In the genomic region with DNA sequence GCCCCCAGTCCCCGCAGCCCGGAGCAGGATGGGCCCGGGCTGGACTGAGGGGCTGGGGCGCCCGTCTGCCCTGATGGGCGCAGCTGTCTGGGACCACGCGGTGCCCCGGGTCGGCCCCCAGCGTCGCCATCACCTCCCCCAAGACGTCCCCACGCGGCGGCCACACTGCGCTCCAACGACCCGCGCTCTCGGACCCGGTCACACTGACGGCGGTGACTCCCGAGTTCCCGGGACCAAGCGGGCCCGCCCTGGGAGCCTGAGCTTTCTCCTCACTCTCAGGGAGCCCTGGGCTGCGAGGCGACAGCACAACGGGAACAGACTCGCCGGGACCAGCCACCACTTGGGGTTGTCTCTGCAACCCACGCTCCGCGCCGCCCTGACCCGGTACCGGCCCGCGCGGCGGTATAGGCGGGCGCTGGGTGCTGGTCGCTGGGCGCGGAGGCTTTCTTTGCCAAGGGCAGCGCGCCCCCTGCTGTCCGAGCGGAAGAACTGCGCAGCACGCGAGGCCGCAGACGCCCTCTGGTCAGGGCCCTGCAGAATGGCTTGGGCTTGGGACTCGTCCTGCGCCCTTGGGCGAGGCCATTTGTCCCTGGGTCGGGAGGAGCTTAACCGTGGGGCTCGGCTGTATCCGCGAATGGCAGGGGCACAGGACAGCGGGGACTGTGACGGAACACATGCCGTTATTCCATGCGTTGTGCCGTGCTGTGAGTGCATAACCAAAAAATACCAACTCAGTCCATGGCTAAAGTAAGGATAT, we compare ENCODE assay signal across 1 cellular context.
A peak's percentile ranks its signal among the peaks of the same experiment; 100 is the strongest.
TF ChIP-seq lines count a peak whose summit lies in the region.

No MANE protein-coding gene starts in this region.

TF ChIP-seq in HepG2, 621 proteins besides CTCF, POLR2A, EP300 and RAD21 (continued from another document and continues in another):
- TF ChIP-seq, protein P1, sequence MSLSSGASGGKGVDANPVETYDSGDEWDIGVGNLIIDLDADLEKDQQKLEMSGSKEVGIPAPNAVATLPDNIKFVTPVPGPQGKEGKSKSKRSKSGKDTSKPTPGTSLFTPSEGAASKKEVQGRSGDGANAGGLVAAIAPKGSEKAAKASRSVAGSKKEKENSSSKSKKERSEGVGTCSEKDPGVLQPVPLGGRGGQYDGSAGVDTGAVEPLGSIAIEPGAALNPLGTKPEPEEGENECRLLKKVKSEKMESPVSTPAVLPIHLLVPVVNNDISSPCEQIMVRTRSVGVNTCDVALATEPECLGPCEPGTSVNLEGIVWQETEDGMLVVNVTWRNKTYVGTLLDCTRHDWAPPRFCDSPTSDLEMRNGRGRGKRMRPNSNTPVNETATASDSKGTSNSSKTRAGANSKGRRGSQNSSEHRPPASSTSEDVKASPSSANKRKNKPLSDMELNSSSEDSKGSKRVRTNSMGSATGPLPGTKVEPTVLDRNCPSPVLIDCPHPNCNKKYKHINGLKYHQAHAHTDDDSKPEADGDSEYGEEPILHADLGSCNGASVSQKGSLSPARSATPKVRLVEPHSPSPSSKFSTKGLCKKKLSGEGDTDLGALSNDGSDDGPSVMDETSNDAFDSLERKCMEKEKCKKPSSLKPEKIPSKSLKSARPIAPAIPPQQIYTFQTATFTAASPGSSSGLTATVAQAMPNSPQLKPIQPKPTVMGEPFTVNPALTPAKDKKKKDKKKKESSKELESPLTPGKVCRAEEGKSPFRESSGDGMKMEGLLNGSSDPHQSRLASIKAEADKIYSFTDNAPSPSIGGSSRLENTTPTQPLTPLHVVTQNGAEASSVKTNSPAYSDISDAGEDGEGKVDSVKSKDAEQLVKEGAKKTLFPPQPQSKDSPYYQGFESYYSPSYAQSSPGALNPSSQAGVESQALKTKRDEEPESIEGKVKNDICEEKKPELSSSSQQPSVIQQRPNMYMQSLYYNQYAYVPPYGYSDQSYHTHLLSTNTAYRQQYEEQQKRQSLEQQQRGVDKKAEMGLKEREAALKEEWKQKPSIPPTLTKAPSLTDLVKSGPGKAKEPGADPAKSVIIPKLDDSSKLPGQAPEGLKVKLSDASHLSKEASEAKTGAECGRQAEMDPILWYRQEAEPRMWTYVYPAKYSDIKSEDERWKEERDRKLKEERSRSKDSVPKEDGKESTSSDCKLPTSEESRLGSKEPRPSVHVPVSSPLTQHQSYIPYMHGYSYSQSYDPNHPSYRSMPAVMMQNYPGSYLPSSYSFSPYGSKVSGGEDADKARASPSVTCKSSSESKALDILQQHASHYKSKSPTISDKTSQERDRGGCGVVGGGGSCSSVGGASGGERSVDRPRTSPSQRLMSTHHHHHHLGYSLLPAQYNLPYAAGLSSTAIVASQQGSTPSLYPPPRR (CRISPR knock-in tag; IDR thresholded peaks at IDR 0.05; ENCODE audit: borderline replicate concordance), result peak; percentile 63; the same call in 1 of the 2 replicates
- TF ChIP-seq GTF2F1 (IDR thresholded peaks at IDR 0.05; ENCODE audit: low read length) (no peak), PAWR (CRISPR knock-in tag; IDR thresholded peaks at IDR 0.05; ENCODE audit: borderline replicate concordance) (peak; percentile 87; the same call in 1 of the 2 replicates), SMAD3 (CRISPR knock-in tag; IDR thresholded peaks at IDR 0.05) (peak; percentile 66; the same call in 1 of the 2 replicates), SNAI1 (CRISPR knock-in tag; IDR thresholded peaks at IDR 0.05; ENCODE audit: borderline replicate concordance) (no peak), ZNF776 (CRISPR knock-in tag; IDR thresholded peaks at IDR 0.05) (no peak), GATAD1 (CRISPR knock-in tag; IDR thresholded peaks at IDR 0.05) (peak; percentile 47; the same call in 1 of the 2 replicates), FIP1L1 (IDR thresholded peaks at IDR 0.05; ENCODE audit: borderline replicate concordance, insufficient read depth, low read depth, low read length) (no peak), CHD4 (IDR thresholded peaks at IDR 0.05; ENCODE audit: borderline replicate concordance, low read length) (no peak), POLR2G (IDR thresholded peaks at IDR 0.05; ENCODE audit: low read depth, low read length) (no peak), NKX3-1 (CRISPR knock-in tag; IDR thresholded peaks at IDR 0.05) (no peak), SNAPC2 (CRISPR knock-in tag; IDR thresholded peaks at IDR 0.05) (0 out of 2 replicates have a peak, but pooled peaks have one; percentile 24), HDAC1 (CRISPR knock-in tag; IDR thresholded peaks at IDR 0.05) (0 out of 2 replicates have a peak, but pooled peaks have one; percentile 21), RERE (CRISPR knock-in tag; IDR thresholded peaks at IDR 0.05; ENCODE audit: low read depth) (no peak), BCL3 (CRISPR knock-in tag; IDR thresholded peaks at IDR 0.05) (peak; percentile 83; the same call in 1 of the 2 replicates), ZNF746 (CRISPR knock-in tag; IDR thresholded peaks at IDR 0.05) (no peak), GMEB2 (CRISPR knock-in tag; IDR thresholded peaks at IDR 0.05; ENCODE audit: low read depth) (no peak), ZNF225 (CRISPR knock-in tag; IDR thresholded peaks at IDR 0.05) (no peak), HMG20A (CRISPR knock-in tag; IDR thresholded peaks at IDR 0.05; ENCODE audit: borderline replicate concordance) (no peak), IRX3 (CRISPR knock-in tag; IDR thresholded peaks at IDR 0.05; ENCODE audit: borderline replicate concordance, low read depth) (peak; percentile 68; the same call in 1 of the 2 replicates), PRPF4 (IDR thresholded peaks at IDR 0.05; ENCODE audit: low read depth, low read length, poor library complexity, severe bottlenecking) (no peak), CHD2 (IDR thresholded peaks at IDR 0.05; ENCODE audit: low read depth, low read length) (no peak), DMAP1 (CRISPR knock-in tag; IDR thresholded peaks at IDR 0.05) (0 out of 2 replicates have a peak, but pooled peaks have one; percentile 32), E2F2 (CRISPR knock-in tag; IDR thresholded peaks at IDR 0.05; ENCODE audit: borderline replicate concordance) (no peak), NPAS2 (CRISPR knock-in tag; IDR thresholded peaks at IDR 0.05; ENCODE audit: borderline replicate concordance) (no peak), ZNF816 (CRISPR knock-in tag; IDR thresholded peaks at IDR 0.05; ENCODE audit: borderline replicate concordance) (no peak), NCOA2 (CRISPR knock-in tag; IDR thresholded peaks at IDR 0.05) (0 out of 2 replicates have a peak, but pooled peaks have one; percentile 27), REL (CRISPR knock-in tag; conservative IDR thresholded peaks at IDR 0.05) (no peak), ZKSCAN1 (IDR thresholded peaks at IDR 0.05; ENCODE audit: low read length) (no peak), RFXAP (CRISPR knock-in tag; IDR thresholded peaks at IDR 0.05; ENCODE audit: borderline replicate concordance) (no peak), ZBTB7A (CRISPR knock-in tag; IDR thresholded peaks at IDR 0.05) (peak; percentile 62; the same call in 1 of the 2 replicates), HCFC1 (IDR thresholded peaks at IDR 0.05; ENCODE audit: low read depth, low read length) (no peak), KLF15 (CRISPR knock-in tag; IDR thresholded peaks at IDR 0.05; ENCODE audit: borderline replicate concordance) (no peak)
- TF ChIP-seq, protein P2, sequence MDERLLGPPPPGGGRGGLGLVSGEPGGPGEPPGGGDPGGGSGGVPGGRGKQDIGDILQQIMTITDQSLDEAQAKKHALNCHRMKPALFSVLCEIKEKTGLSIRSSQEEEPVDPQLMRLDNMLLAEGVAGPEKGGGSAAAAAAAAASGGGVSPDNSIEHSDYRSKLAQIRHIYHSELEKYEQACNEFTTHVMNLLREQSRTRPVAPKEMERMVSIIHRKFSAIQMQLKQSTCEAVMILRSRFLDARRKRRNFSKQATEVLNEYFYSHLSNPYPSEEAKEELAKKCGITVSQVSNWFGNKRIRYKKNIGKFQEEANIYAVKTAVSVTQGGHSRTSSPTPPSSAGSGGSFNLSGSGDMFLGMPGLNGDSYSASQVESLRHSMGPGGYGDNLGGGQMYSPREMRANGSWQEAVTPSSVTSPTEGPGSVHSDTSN (CRISPR knock-in tag; IDR thresholded peaks at IDR 0.05), result no peak
- TF ChIP-seq, protein P3, sequence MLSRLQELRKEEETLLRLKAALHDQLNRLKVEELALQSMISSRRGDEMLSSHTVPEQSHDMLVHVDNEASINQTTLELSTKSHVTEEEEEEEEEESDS (CRISPR knock-in tag; IDR thresholded peaks at IDR 0.05; ENCODE audit: borderline replicate concordance), result 0 out of 2 replicates have a peak, but pooled peaks have one; percentile 40
- TF ChIP-seq, protein P4, sequence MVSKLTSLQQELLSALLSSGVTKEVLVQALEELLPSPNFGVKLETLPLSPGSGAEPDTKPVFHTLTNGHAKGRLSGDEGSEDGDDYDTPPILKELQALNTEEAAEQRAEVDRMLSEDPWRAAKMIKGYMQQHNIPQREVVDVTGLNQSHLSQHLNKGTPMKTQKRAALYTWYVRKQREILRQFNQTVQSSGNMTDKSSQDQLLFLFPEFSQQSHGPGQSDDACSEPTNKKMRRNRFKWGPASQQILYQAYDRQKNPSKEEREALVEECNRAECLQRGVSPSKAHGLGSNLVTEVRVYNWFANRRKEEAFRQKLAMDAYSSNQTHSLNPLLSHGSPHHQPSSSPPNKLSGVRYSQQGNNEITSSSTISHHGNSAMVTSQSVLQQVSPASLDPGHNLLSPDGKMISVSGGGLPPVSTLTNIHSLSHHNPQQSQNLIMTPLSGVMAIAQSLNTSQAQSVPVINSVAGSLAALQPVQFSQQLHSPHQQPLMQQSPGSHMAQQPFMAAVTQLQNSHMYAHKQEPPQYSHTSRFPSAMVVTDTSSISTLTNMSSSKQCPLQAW (CRISPR knock-in tag; IDR thresholded peaks at IDR 0.05), result peak; percentile 90
